Comparison of ENCODE assay signal across 8 cellular contexts in the genomic region with DNA sequence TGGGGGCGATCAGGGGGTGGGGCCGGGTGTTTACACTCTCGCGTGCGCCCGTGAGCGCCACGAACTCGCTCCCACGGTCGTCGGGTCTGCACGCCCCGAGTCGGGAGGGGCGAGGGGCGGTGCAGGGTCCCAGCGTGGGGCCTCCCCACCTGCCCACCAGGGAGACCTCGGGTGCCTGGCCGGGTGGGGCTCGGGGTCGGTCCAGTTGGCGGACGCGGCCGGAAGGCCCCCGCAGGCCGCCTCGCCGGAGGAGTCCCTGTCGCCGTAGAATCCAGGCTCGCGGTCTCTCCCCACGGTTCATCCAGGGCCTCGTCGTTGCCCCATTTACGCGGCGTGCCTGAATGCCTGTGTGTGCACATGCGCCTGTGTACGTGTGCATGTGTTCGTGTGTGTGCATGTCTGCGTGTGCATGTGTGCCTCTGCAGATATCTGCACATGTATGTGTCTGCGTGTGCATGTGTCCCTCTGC. TPM values are rescaled to one million over a fixed set of nuclear protein-coding genes. Genes with fewer than 3 reads are reported as not detected.
DNase-seq lines count a peak whose midpoint lies in the region; FAIRE-seq and TF ChIP-seq lines count a peak whose summit lies in the region.

No MANE protein-coding gene starts in this region.

- H3K27ac ChIP-seq in CD4-positive, alpha-beta memory T cell (ENCODE audit: low read depth, low read length) = no peak overlapping the region
- H3K27ac ChIP-seq in kidney (ENCODE audit: low read depth in 2 of 2, low read length in 2 of 2) (no peak overlapping the region), thymus (ENCODE audit: low read depth) (no peak overlapping the region)

- H3K36me3 ChIP-seq in CD4-positive, alpha-beta memory T cell (ENCODE audit: insufficient read depth, low read length) = no peaks in the 10 kb centered on the region
- no peaks in the 10 kb centered on the region for H3K36me3 ChIP-seq in kidney (ENCODE audit: control insufficient read depth in 1 of 2, insufficient read depth in 2 of 2, low read length in 2 of 2)
- H3K36me3 ChIP-seq in thymus (ENCODE audit: control insufficient read depth, insufficient read depth) = no peaks in the 10 kb centered on the region

- no peak for DNase-seq in CD4-positive, alpha-beta memory T cell
- DNase-seq in HFF-Myc (ENCODE audit: extremely low read depth, low read depth) (no peak), kidney (no peak), EL (no peak), NCI-H510A treated with DMSO at 0.1 percent for 48 hours (lab: John Stamatoyannopoulos, UW) (no peak)
- no peak for DNase-seq in activated CD4-positive, alpha-beta memory T cell treated with anti-CD3 and anti-CD28 coated beads for 36 hours
- no peak for DNase-seq in stimulated activated CD4-positive, alpha-beta T cell treated with anti-CD3 and anti-CD28 coated beads, Interleukin-4, amount 100 ng/mL, for 1 hour

- H3K4me1 Mint-ChIP-seq in CD4-positive, alpha-beta memory T cell = peaks cover 4 to 15% (median 10%) of the 10 kb centered on the region in 4 donors
- peaks cover 8% of the 10 kb centered on the region for H3K4me1 Mint-ChIP-seq in activated CD4-positive, alpha-beta memory T cell treated with anti-CD3 and anti-CD28 coated beads for 36 hours (ENCODE audit: low read depth)

- CTCF ChIA-PET in CD4-positive, alpha-beta memory T cell (lab: Charles Lee; ENCODE audit: partially characterized antibody) = no interaction called here
- CTCF ChIA-PET in activated CD4-positive, alpha-beta memory T cell treated with anti-CD3 and anti-CD28 coated beads for 36 hours (lab: Charles Lee) = no interaction called here

- intact Hi-C loops in CD4-positive, alpha-beta memory T cell (cut with micrococcal nuclease) = loop anchor here (1.0 to 2.0 kb wide), 3 partner anchors 17 to 52 kb away; partner anchors contain the start of genes FN3KRP and WDR45B
- intact Hi-C loops in activated CD4-positive, alpha-beta memory T cell treated with anti-CD3 and anti-CD28 coated beads for 36 hours (cut with micrococcal nuclease) = loop anchor here (1.0 to 5.0 kb wide), 3 partner anchors 17 to 52 kb away; partner anchors contain the start of genes FN3KRP and WDR45B
- intact Hi-C loops in kidney (cut with DNase I) = no loop called here

- H3K27me3 ChIP-seq in CD4-positive, alpha-beta memory T cell (ENCODE audit: insufficient read depth, low read length) = no peaks in the 10 kb centered on the region
- H3K27me3 ChIP-seq in thymus (ENCODE audit: control insufficient read depth, insufficient read depth) = peaks cover 16% of the 10 kb centered on the region

- 9% methylated on average over 45 of the region's 45 CpGs for WGBS in thymus

- H3K4me1 ChIP-seq in CD4-positive, alpha-beta memory T cell (ENCODE audit: insufficient read depth, low read length) = peaks cover 13% of the 10 kb centered on the region
- H3K4me1 ChIP-seq in kidney (ENCODE audit: control insufficient read depth in 1 of 2, insufficient read depth in 1 of 2, low read depth in 1 of 2, low read length in 2 of 2) = peaks cover 0 to 18% of the 10 kb centered on the region in 2 donors
- peaks cover 7% of the 10 kb centered on the region for H3K4me1 ChIP-seq in thymus (ENCODE audit: control insufficient read depth, insufficient read depth, low read length)

- no peaks in the 10 kb centered on the region for H3K27me3 Mint-ChIP-seq in CD4-positive, alpha-beta memory T cell
- no peaks in the 10 kb centered on the region for H3K27me3 Mint-ChIP-seq in activated CD4-positive, alpha-beta memory T cell treated with anti-CD3 and anti-CD28 coated beads for 36 hours

- peaks cover 2 to 6% of the 10 kb centered on the region in 2 donors for H3K36me3 Mint-ChIP-seq in CD4-positive, alpha-beta memory T cell
- H3K36me3 Mint-ChIP-seq in activated CD4-positive, alpha-beta memory T cell treated with anti-CD3 and anti-CD28 coated beads for 36 hours = peaks cover 6% of the 10 kb centered on the region

- H3K4me3 Mint-ChIP-seq in CD4-positive, alpha-beta memory T cell = peak overlapping the region; percentile 84 to 92 (median 89)
- H3K4me3 Mint-ChIP-seq in activated CD4-positive, alpha-beta memory T cell treated with anti-CD3 and anti-CD28 coated beads for 36 hours = peak overlapping the region; percentile 71

- peak overlapping the region in 1 of 2 donors; percentile 56 for H3K9ac ChIP-seq in kidney (ENCODE audit: low read length in 2 of 2)

- POLR2A ChIA-PET in CD4-positive, alpha-beta memory T cell (lab: Charles Lee; ENCODE audit: partially characterized antibody) = interaction anchor here (0.6 to 1.2 kb wide), 3 partner anchors 17 to 29 kb away, joined by 3 to 5 read pairs (median 4); partner anchors contain the start of gene FN3KRP
- POLR2A ChIA-PET in activated CD4-positive, alpha-beta memory T cell treated with anti-CD3 and anti-CD28 coated beads for 36 hours (lab: Charles Lee) = no interaction called here

- H3K9me3 Mint-ChIP-seq in CD4-positive, alpha-beta memory T cell = peaks cover 0 to 14% (median 9%) of the 10 kb centered on the region in 8 donors
- H3K9me3 Mint-ChIP-seq in activated CD4-positive, alpha-beta memory T cell treated with anti-CD3 and anti-CD28 coated beads for 36 hours = peaks cover 11% of the 10 kb centered on the region

- TF ChIP-seq CTCF in HFF-Myc (IDR thresholded peaks at IDR 0.05; ENCODE audit: low read depth, low read length, missing control alignments) (no peak), kidney (IDR thresholded peaks at IDR 0.05; ENCODE audit: borderline replicate concordance, extremely low read depth, insufficient read depth) (no peak)

- FAIRE-seq in kidney (lab: Jason Lieb, UNC) = no peak

- peaks cover 0 to 6% of the 10 kb centered on the region in 2 donors for H3K9me3 ChIP-seq in CD4-positive, alpha-beta memory T cell (ENCODE audit: control insufficient read depth in 1 of 2, low read length in 2 of 2)
- peaks cover 0 to 5% of the 10 kb centered on the region in 2 donors for H3K9me3 ChIP-seq in kidney (ENCODE audit: control insufficient read depth in 1 of 2, low read length in 2 of 2)
- peaks cover 5% of the 10 kb centered on the region for H3K9me3 ChIP-seq in thymus (ENCODE audit: control insufficient read depth)

- H3K27ac Mint-ChIP-seq in CD4-positive, alpha-beta memory T cell = peak overlapping the region in 6 of 7 donors; percentile 35 to 95 (median 76)
- H3K27ac Mint-ChIP-seq in activated CD4-positive, alpha-beta memory T cell treated with anti-CD3 and anti-CD28 coated beads for 36 hours = no peak overlapping the region

- peak overlapping the region; percentile 12 to 57 for H3K4me3 ChIP-seq in CD4-positive, alpha-beta memory T cell (ENCODE audit: low read length in 2 of 2)
- peak overlapping the region; percentile 53 for H3K4me3 ChIP-seq in HFF-Myc (replicated peaks; ENCODE audit: low read depth, low read length)
- peak overlapping the region; percentile 74 for H3K4me3 ChIP-seq in kidney (ENCODE audit: low read length in 2 of 2)
- peak overlapping the region; percentile 62 for H3K4me3 ChIP-seq in thymus (ENCODE audit: low read length)

RNA-seq across cellular contexts. Expression of gene RAB40B, which starts 0.5 kb away (rescaled TPM):
- total RNA-seq in CD4-positive, alpha-beta memory T cell = 1 to 10 TPM; 5.1 to 5.8 TPM
- 1 to 10 TPM; 2.6 to 4.0 TPM for polyA plus RNA-seq in CD4-positive, alpha-beta memory T cell
- total RNA-seq in activated CD4-positive, alpha-beta memory T cell treated with anti-CD3 and anti-CD28 coated beads for 36 hours = 1 to 10 TPM; 1.4 to 1.9 TPM
- 21.7 TPM for total RNA-seq in kidney
- polyA plus RNA-seq in kidney (ENCODE audit: insufficient read depth, low read depth, low replicate concordance) (36.1 TPM), thymus (8.4 TPM)

RNA-seq across cellular contexts. Expression of gene FN3KRP, which starts 17.5 kb away (rescaled TPM):
- total RNA-seq in CD4-positive, alpha-beta memory T cell = 10 to 100 TPM; 36.6 to 37.6 TPM
- 10 to 100 TPM; 24.6 to 65.2 TPM for polyA plus RNA-seq in CD4-positive, alpha-beta memory T cell
- total RNA-seq in activated CD4-positive, alpha-beta memory T cell treated with anti-CD3 and anti-CD28 coated beads for 36 hours = 10 to 100 TPM; 36.7 to 40.5 TPM
- 30.6 TPM for total RNA-seq in kidney
- polyA plus RNA-seq in kidney (ENCODE audit: insufficient read depth, low read depth, low replicate concordance) = 36.6 TPM
- polyA plus RNA-seq in thymus = 37.6 TPM

RNA-seq across cellular contexts. Expression of gene FN3K, which starts 36.4 kb away (rescaled TPM):
- 1 to 10 TPM; 5.3 to 8.1 TPM for total RNA-seq in CD4-positive, alpha-beta memory T cell
- under 1 TPM; 0.26 to 0.77 TPM for polyA plus RNA-seq in CD4-positive, alpha-beta memory T cell
- total RNA-seq in activated CD4-positive, alpha-beta memory T cell treated with anti-CD3 and anti-CD28 coated beads for 36 hours = 1 to 10 TPM; 1.6 to 2.3 TPM
- 33.3 TPM for total RNA-seq in kidney
- 114 TPM for polyA plus RNA-seq in kidney (ENCODE audit: insufficient read depth, low read depth, low replicate concordance)
- polyA plus RNA-seq in thymus = 1.5 TPM

RNA-seq across cellular contexts. Expression of gene WDR45B, which starts 50.8 kb away (rescaled TPM):
- total RNA-seq in CD4-positive, alpha-beta memory T cell = 10 to 100 TPM; 66.3 to 66.7 TPM
- 10 to 100 TPM; 35.1 to 48.4 TPM for polyA plus RNA-seq in CD4-positive, alpha-beta memory T cell
- 10 to 100 TPM; 42.8 to 43.0 TPM for total RNA-seq in activated CD4-positive, alpha-beta memory T cell treated with anti-CD3 and anti-CD28 coated beads for 36 hours
- total RNA-seq in kidney = 65.4 TPM
- polyA plus RNA-seq in kidney (ENCODE audit: insufficient read depth, low read depth, low replicate concordance) (64.7 TPM), thymus (67.0 TPM)

RNA-seq across cellular contexts. Expression of gene TBCD, which starts 52.9 kb away (rescaled TPM):
- total RNA-seq in CD4-positive, alpha-beta memory T cell = 100 to 1,000 TPM; 257 to 263 TPM
- polyA plus RNA-seq in CD4-positive, alpha-beta memory T cell = 100 to 1,000 TPM; 102 to 126 TPM
- total RNA-seq in activated CD4-positive, alpha-beta memory T cell treated with anti-CD3 and anti-CD28 coated beads for 36 hours = 10 to 100 TPM; 97.0 to 98.2 TPM
- 72.8 TPM for total RNA-seq in kidney
- polyA plus RNA-seq in kidney (ENCODE audit: insufficient read depth, low read depth, low replicate concordance) (78.7 TPM), thymus (292 TPM)
